1 cellular context compared by ENCODE assay signal in the genomic region with DNA sequence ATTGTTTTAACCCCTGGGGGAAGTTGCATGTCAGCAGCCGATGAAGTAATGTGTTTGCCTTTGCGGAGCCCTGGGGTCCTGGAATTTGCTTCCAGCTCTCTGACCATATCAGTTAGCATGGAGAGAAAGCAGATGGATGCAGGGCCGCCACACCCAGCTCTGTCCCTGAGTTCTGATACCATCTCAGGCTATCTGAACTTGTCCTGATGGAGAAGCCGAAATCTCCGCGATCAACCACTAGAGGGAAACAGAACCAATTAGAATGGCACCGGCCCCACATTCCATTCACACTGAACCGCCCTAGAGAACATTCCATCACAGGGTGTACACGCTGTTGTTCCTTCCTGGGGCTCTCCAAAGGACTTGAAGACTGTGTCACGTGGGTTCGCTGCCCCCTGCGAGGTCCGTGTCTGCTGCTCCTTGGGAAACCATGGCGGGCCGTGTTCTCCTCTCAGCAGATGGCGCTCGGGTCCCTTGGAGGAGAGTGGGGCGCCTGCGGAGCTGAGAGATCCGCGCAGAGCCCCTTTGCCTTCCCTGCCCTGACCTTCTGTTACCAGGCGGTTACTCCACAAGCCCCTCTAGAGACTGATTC.
TF ChIP-seq lines count a peak whose summit lies in the region.

No MANE protein-coding gene starts in this region.

TF ChIP-seq in HepG2, 621 proteins besides CTCF, POLR2A, EP300 and RAD21 (continued from another document and continues in another):
- TF ChIP-seq, protein P1, sequence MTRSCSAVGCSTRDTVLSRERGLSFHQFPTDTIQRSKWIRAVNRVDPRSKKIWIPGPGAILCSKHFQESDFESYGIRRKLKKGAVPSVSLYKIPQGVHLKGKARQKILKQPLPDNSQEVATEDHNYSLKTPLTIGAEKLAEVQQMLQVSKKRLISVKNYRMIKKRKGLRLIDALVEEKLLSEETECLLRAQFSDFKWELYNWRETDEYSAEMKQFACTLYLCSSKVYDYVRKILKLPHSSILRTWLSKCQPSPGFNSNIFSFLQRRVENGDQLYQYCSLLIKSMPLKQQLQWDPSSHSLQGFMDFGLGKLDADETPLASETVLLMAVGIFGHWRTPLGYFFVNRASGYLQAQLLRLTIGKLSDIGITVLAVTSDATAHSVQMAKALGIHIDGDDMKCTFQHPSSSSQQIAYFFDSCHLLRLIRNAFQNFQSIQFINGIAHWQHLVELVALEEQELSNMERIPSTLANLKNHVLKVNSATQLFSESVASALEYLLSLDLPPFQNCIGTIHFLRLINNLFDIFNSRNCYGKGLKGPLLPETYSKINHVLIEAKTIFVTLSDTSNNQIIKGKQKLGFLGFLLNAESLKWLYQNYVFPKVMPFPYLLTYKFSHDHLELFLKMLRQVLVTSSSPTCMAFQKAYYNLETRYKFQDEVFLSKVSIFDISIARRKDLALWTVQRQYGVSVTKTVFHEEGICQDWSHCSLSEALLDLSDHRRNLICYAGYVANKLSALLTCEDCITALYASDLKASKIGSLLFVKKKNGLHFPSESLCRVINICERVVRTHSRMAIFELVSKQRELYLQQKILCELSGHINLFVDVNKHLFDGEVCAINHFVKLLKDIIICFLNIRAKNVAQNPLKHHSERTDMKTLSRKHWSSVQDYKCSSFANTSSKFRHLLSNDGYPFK (CRISPR knock-in tag; IDR thresholded peaks at IDR 0.05; ENCODE audit: borderline replicate concordance) = no peak
- no peak for TF ChIP-seq ZNF773 (CRISPR knock-in tag; IDR thresholded peaks at IDR 0.05; ENCODE audit: borderline replicate concordance)
- TF ChIP-seq TARDBP (CRISPR knock-in tag; IDR thresholded peaks at IDR 0.05) = 0 out of 2 replicates have a peak, but pooled peaks have one; percentile 57
- TF ChIP-seq SCMH1 (CRISPR knock-in tag; IDR thresholded peaks at IDR 0.05; ENCODE audit: borderline replicate concordance) = no peak
- TF ChIP-seq MAFG (CRISPR knock-in tag; IDR thresholded peaks at IDR 0.05) = no peak
- no peak for TF ChIP-seq SOX13 (IDR thresholded peaks at IDR 0.05)
- TF ChIP-seq SOX13 (CRISPR knock-in tag; conservative IDR thresholded peaks at IDR 0.05 in 1 of 2, IDR thresholded peaks at IDR 0.05 in 1 of 2) = no peak
- TF ChIP-seq BHLHE40 (IDR thresholded peaks at IDR 0.05; ENCODE audit: low read length) = no peak
- TF ChIP-seq ZNF768 (CRISPR knock-in tag; IDR thresholded peaks at IDR 0.05) = no peak
- TF ChIP-seq ZSCAN20 (CRISPR knock-in tag; IDR thresholded peaks at IDR 0.05; ENCODE audit: borderline replicate concordance) = no peak
- TF ChIP-seq ZNF468 (CRISPR knock-in tag; IDR thresholded peaks at IDR 0.05) = no peak
- TF ChIP-seq, protein P2, sequence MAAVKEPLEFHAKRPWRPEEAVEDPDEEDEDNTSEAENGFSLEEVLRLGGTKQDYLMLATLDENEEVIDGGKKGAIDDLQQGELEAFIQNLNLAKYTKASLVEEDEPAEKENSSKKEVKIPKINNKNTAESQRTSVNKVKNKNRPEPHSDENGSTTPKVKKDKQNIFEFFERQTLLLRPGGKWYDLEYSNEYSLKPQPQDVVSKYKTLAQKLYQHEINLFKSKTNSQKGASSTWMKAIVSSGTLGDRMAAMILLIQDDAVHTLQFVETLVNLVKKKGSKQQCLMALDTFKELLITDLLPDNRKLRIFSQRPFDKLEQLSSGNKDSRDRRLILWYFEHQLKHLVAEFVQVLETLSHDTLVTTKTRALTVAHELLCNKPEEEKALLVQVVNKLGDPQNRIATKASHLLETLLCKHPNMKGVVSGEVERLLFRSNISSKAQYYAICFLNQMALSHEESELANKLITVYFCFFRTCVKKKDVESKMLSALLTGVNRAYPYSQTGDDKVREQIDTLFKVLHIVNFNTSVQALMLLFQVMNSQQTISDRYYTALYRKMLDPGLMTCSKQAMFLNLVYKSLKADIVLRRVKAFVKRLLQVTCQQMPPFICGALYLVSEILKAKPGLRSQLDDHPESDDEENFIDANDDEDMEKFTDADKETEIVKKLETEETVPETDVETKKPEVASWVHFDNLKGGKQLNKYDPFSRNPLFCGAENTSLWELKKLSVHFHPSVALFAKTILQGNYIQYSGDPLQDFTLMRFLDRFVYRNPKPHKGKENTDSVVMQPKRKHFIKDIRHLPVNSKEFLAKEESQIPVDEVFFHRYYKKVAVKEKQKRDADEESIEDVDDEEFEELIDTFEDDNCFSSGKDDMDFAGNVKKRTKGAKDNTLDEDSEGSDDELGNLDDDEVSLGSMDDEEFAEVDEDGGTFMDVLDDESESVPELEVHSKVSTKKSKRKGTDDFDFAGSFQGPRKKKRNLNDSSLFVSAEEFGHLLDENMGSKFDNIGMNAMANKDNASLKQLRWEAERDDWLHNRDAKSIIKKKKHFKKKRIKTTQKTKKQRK (IDR thresholded peaks at IDR 0.05; ENCODE audit: low read length) = no peak
- no peak for TF ChIP-seq ZNF367 (CRISPR knock-in tag; IDR thresholded peaks at IDR 0.05; ENCODE audit: borderline replicate concordance)
- no peak for TF ChIP-seq ZFP37 (CRISPR knock-in tag; IDR thresholded peaks at IDR 0.05; ENCODE audit: borderline replicate concordance)
- TF ChIP-seq HMG20B (CRISPR knock-in tag; conservative IDR thresholded peaks at IDR 0.05) = no peak
- TF ChIP-seq ZNF260 (CRISPR knock-in tag; IDR thresholded peaks at IDR 0.05; ENCODE audit: borderline replicate concordance, low read depth) = no peak
- TF ChIP-seq ZNF350 (CRISPR knock-in tag; IDR thresholded peaks at IDR 0.05; ENCODE audit: borderline replicate concordance, low read depth) = peak; percentile 31; the same call in 1 of the 2 replicates
- no peak for TF ChIP-seq ATF7-NPFF (CRISPR knock-in tag; IDR thresholded peaks at IDR 0.05; ENCODE audit: low read depth)
- no peak for TF ChIP-seq EHMT2 (IDR thresholded peaks at IDR 0.05; ENCODE audit: borderline replicate concordance, low read depth, low read length)
- peak; percentile 24; the same call in 1 of the 2 replicates for TF ChIP-seq MYC (CRISPR knock-in tag; IDR thresholded peaks at IDR 0.05; ENCODE audit: borderline replicate concordance)
- no peak for TF ChIP-seq ZNF710 (CRISPR knock-in tag; IDR thresholded peaks at IDR 0.05; ENCODE audit: borderline replicate concordance)
- no peak for TF ChIP-seq SKI (IDR thresholded peaks at IDR 0.05; ENCODE audit: partially characterized antibody)
- TF ChIP-seq SRF (IDR thresholded peaks at IDR 0.05; ENCODE audit: low read depth, low read length) = no peak
- TF ChIP-seq NFIC (IDR thresholded peaks at IDR 0.05; ENCODE audit: low read length) = no peak
- TF ChIP-seq ZFP1 (CRISPR knock-in tag; IDR thresholded peaks at IDR 0.05) = no peak
- TF ChIP-seq ZFP62 (CRISPR knock-in tag; IDR thresholded peaks at IDR 0.05) = no peak
- TF ChIP-seq ARHGAP35 (CRISPR knock-in tag; IDR thresholded peaks at IDR 0.05; ENCODE audit: borderline replicate concordance) = no peak
- TF ChIP-seq, protein P3, sequence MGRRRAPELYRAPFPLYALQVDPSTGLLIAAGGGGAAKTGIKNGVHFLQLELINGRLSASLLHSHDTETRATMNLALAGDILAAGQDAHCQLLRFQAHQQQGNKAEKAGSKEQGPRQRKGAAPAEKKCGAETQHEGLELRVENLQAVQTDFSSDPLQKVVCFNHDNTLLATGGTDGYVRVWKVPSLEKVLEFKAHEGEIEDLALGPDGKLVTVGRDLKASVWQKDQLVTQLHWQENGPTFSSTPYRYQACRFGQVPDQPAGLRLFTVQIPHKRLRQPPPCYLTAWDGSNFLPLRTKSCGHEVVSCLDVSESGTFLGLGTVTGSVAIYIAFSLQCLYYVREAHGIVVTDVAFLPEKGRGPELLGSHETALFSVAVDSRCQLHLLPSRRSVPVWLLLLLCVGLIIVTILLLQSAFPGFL (CRISPR knock-in tag; IDR thresholded peaks at IDR 0.05) = no peak
- TF ChIP-seq ZNF282 (IDR thresholded peaks at IDR 0.05; ENCODE audit: partially characterized antibody) = no peak
- no peak for TF ChIP-seq SP140L (CRISPR knock-in tag; IDR thresholded peaks at IDR 0.05; ENCODE audit: borderline replicate concordance)
- TF ChIP-seq KDM5A (IDR thresholded peaks at IDR 0.05; ENCODE audit: borderline replicate concordance, low read length) = peak; percentile 85
- TF ChIP-seq, protein P4, sequence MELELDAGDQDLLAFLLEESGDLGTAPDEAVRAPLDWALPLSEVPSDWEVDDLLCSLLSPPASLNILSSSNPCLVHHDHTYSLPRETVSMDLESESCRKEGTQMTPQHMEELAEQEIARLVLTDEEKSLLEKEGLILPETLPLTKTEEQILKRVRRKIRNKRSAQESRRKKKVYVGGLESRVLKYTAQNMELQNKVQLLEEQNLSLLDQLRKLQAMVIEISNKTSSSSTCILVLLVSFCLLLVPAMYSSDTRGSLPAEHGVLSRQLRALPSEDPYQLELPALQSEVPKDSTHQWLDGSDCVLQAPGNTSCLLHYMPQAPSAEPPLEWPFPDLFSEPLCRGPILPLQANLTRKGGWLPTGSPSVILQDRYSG (CRISPR knock-in tag; IDR thresholded peaks at IDR 0.05) = no peak
- TF ChIP-seq RORA (CRISPR knock-in tag; IDR thresholded peaks at IDR 0.05) = no peak
- no peak for TF ChIP-seq RFXAP (CRISPR knock-in tag; IDR thresholded peaks at IDR 0.05; ENCODE audit: borderline replicate concordance)
- TF ChIP-seq USF2 (IDR thresholded peaks at IDR 0.05; ENCODE audit: low read depth, low read length) = 0 out of 2 replicates have a peak, but pooled peaks have one; percentile 21
- peak; percentile 46; the same call in 1 of the 2 replicates for TF ChIP-seq USF2 (CRISPR knock-in tag; IDR thresholded peaks at IDR 0.05; ENCODE audit: borderline replicate concordance)
- 0 out of 2 replicates have a peak, but pooled peaks have one; percentile 63 for TF ChIP-seq E2F2 (CRISPR knock-in tag; IDR thresholded peaks at IDR 0.05; ENCODE audit: borderline replicate concordance)
- TF ChIP-seq PRDM4 (CRISPR knock-in tag; IDR thresholded peaks at IDR 0.05; ENCODE audit: borderline replicate concordance) = no peak
- TF ChIP-seq ZNF619 (CRISPR knock-in tag; IDR thresholded peaks at IDR 0.05) = no peak
- TF ChIP-seq GTF3A (CRISPR knock-in tag; conservative IDR thresholded peaks at IDR 0.05) = no peak
- TF ChIP-seq U2AF2 (IDR thresholded peaks at IDR 0.05; ENCODE audit: low read depth, low read length) = no peak
- TF ChIP-seq SSRP1 (CRISPR knock-in tag; IDR thresholded peaks at IDR 0.05) = no peak
- no peak for TF ChIP-seq ZSCAN12 (CRISPR knock-in tag; IDR thresholded peaks at IDR 0.05)
- TF ChIP-seq ZNF792 (CRISPR knock-in tag; IDR thresholded peaks at IDR 0.05) = no peak
- no peak for TF ChIP-seq AKAP8 (CRISPR knock-in tag; IDR thresholded peaks at IDR 0.05)
- TF ChIP-seq ESRRA (CRISPR knock-in tag; IDR thresholded peaks at IDR 0.05; ENCODE audit: low read depth) = no peak
- TF ChIP-seq GFI1 (CRISPR knock-in tag; IDR thresholded peaks at IDR 0.05; ENCODE audit: borderline replicate concordance) = no peak
- TF ChIP-seq ZNF264 (CRISPR knock-in tag; IDR thresholded peaks at IDR 0.05) = no peak
- no peak for TF ChIP-seq NBN (conservative IDR thresholded peaks at IDR 0.05)
- TF ChIP-seq CCDC6 (CRISPR knock-in tag; IDR thresholded peaks at IDR 0.05) = no peak
- TF ChIP-seq GZF1 (CRISPR knock-in tag; IDR thresholded peaks at IDR 0.05) = no peak
- TF ChIP-seq KDM3A (CRISPR knock-in tag; IDR thresholded peaks at IDR 0.05; ENCODE audit: low read depth) = 0 out of 2 replicates have a peak, but pooled peaks have one; percentile 57
